In the genomic region with DNA sequence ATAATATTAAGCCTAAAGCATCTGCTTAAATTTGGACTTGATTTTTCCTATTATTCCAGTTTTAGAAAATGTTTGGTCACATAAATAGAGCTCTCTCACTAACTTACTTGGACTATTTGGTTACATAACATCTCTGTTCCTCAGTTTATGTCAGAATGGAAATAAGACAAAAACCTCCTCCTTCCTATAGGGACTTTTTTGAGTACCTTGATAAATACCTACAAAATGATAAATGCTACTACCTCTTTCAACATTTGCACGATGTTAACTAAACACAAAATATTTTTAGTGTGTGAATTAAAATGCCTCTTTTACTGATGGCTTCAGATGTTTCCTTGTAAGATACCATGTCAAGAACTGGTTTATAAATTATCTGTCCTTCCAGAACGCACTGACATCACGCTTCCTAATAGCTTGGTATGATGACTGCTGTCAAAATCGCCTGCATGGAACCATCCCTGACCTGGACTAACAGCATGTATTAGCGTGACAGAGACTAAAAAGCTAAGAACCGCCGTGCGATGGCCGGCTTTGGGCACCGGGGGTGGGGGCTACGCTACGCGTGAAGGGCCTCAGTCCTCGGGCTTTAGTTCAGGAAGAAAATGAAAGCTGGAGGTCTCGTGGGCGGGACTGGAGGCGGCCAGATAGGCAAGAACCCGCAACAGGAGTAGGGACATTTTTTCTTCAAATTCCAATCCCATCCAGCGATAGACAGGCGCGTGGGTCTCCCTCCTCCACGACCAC, we compare ENCODE assay signal across 1 cellular context.
TF ChIP-seq lines count a peak whose summit lies in the region.

No MANE protein-coding gene starts in this region.

TF ChIP-seq in IMR-90, 13 proteins besides CTCF, POLR2A, EP300 and RAD21 (continued from another document):
- TF ChIP-seq, protein P1, sequence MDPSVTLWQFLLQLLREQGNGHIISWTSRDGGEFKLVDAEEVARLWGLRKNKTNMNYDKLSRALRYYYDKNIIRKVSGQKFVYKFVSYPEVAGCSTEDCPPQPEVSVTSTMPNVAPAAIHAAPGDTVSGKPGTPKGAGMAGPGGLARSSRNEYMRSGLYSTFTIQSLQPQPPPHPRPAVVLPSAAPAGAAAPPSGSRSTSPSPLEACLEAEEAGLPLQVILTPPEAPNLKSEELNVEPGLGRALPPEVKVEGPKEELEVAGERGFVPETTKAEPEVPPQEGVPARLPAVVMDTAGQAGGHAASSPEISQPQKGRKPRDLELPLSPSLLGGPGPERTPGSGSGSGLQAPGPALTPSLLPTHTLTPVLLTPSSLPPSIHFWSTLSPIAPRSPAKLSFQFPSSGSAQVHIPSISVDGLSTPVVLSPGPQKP (IDR thresholded peaks at IDR 0.05; ENCODE audit: borderline replicate concordance, low read depth, low read length): no peak
- TF ChIP-seq CHD1 (IDR thresholded peaks at IDR 0.05; ENCODE audit: low read depth, low read length) (no peak), MAZ (IDR thresholded peaks at IDR 0.05; ENCODE audit: borderline replicate concordance, low read depth, low read length) (no peak), MXI1 (IDR thresholded peaks at IDR 0.05; ENCODE audit: borderline replicate concordance, low read depth, low read length) (no peak), BHLHE40 (IDR thresholded peaks at IDR 0.05; ENCODE audit: low read depth, low read length) (no peak), SMC3 (IDR thresholded peaks at IDR 0.05; ENCODE audit: low read depth, low read length) (no peak), MAFK (IDR thresholded peaks at IDR 0.05; ENCODE audit: low read depth, low read length) (no peak), NFE2L2 (IDR thresholded peaks at IDR 0.05; ENCODE audit: low read depth, low read length) (no peak)
